8 cellular contexts compared by ENCODE assay signal in genomic region chr14:93185333-93185688, GRCh38. TPM values are rescaled to one million over a fixed set of nuclear protein-coding genes. Genes with fewer than 3 reads are reported as not detected.
DNase-seq lines count a peak whose midpoint lies in the region; ATAC-seq, FAIRE-seq and TF ChIP-seq lines count a peak whose summit lies in the region.

No MANE protein-coding gene starts in this region.

- H3K4me1 ChIP-seq in DOHH2 (ENCODE audit: control insufficient read depth, low read length) (peaks cover 44% of the 10 kb centered on the region), body of pancreas (peaks cover 29% of the 10 kb centered on the region), uterus (no peaks in the 10 kb centered on the region)

- H3K36me3 ChIP-seq in DOHH2 (ENCODE audit: control insufficient read depth, low read length) (peaks cover 55% of the 10 kb centered on the region), body of pancreas (replicated peaks in 1 of 2; ENCODE audit: insufficient read depth in 1 of 2, low read depth in 2 of 2) (no peaks in the 10 kb centered on the region), uterus (no peaks in the 10 kb centered on the region)

- no peaks in the 10 kb centered on the region for H3K9me3 Mint-ChIP-seq in memory B cell

- H3F3A ChIP-seq in DOHH2 (ENCODE audit: control insufficient read depth, insufficient read depth), result peaks cover 17% of the 10 kb centered on the region

- H3K4me3 ChIP-seq in DOHH2 (ENCODE audit: low read length), result peak overlapping the region; percentile 100
- peak overlapping the region; percentile 22 to 31 for H3K4me3 ChIP-seq in body of pancreas
- peak overlapping the region; percentile 70 to 95 for H3K4me3 ChIP-seq in uterus

- no peak for FAIRE-seq in urothelium cell line (lab: Jason Lieb, UNC)

- no peaks in the 10 kb centered on the region for H3K9me3 ChIP-seq in DOHH2 (ENCODE audit: control insufficient read depth, insufficient read depth, low read length)
- no peaks in the 10 kb centered on the region for H3K9me3 ChIP-seq in body of pancreas
- H3K9me3 ChIP-seq in uterus, result no peaks in the 10 kb centered on the region

- 0 to 1% methylated on average over 11 of the region's 11 CpGs for WGBS in body of pancreas, 2 donors

- H3K4me1 Mint-ChIP-seq in memory B cell, result peaks cover 26% of the 10 kb centered on the region

- peak overlapping the region; percentile 96 for H3K4me3 Mint-ChIP-seq in memory B cell

- H4K20me1 ChIP-seq in DOHH2 (ENCODE audit: control insufficient read depth, insufficient read depth, low read depth, low read length), result peaks cover 11% of the 10 kb centered on the region

- H3K79me2 ChIP-seq in DOHH2 (ENCODE audit: control insufficient read depth, low read length), result peaks cover 58% of the 10 kb centered on the region

- TF ChIP-seq CTCF in DOHH2 (IDR thresholded peaks at IDR 0.05; ENCODE audit: low read depth, low read length, poor library complexity, severe bottlenecking) (no peak), body of pancreas (IDR thresholded peaks at IDR 0.05) (no peak), uterus (IDR thresholded peaks at IDR 0.05) (no peak)

- H3K27me3 ChIP-seq in DOHH2 (ENCODE audit: control insufficient read depth, low read length) (no peaks in the 10 kb centered on the region), body of pancreas (no peaks in the 10 kb centered on the region), uterus (no peaks in the 10 kb centered on the region)

- H3K27ac ChIP-seq in DOHH2 (ENCODE audit: low read depth, low read length) (peak overlapping the region; percentile 81), body of pancreas (peak overlapping the region; percentile 94 to 98 (median 96)), uterus (peak overlapping the region; percentile 88)

- no peaks in the 10 kb centered on the region for H3K27me3 Mint-ChIP-seq in memory B cell

- no peak for TF ChIP-seq POLR2A in body of pancreas (IDR thresholded peaks at IDR 0.05)
- no peak for TF ChIP-seq POLR2A in uterus (IDR thresholded peaks at IDR 0.05)

- peak overlapping the region; percentile 94 for H3K27ac Mint-ChIP-seq in memory B cell

- peak overlapping the region; percentile 96 for H3K4me2 ChIP-seq in DOHH2 (ENCODE audit: low read length)

- ATAC-seq in HG03354 (IDR thresholded peaks at IDR 0.05; ENCODE audit: poor library complexity, severe bottlenecking, unreplicated experiment) (peak; percentile 5), body of pancreas (no peak), memory B cell (ENCODE audit: low read depth) (peak; percentile 1)

- peaks cover 9% of the 10 kb centered on the region for H3K36me3 Mint-ChIP-seq in memory B cell

- no peaks in the 10 kb centered on the region for H3K9me2 ChIP-seq in DOHH2 (replicated peaks; ENCODE audit: control insufficient read depth, low read length)

- DNase-seq in body of pancreas (no peak), memory B cell (ENCODE audit: low spot score in 2 of 2) (no peak), uterus (no peak), urothelium cell line (ENCODE audit: low spot score) (no peak), AG08396 (ENCODE audit: low spot score) (no peak), medulla oblongata (ENCODE audit: extremely low spot score) (no peak)

- intact Hi-C loops in body of pancreas (cut with DNase I), result no loop called here
- intact Hi-C loops in uterus (cut with DNase I; ENCODE audit: low total_unique reads), result no loop called here

RNA-seq across cellular contexts. Expression of gene LYSET, which starts 0.2 kb away (rescaled TPM):
- total RNA-seq in body of pancreas (1 to 10 TPM in 1 of 2 donors, under 1 TPM in 1; 0.66 to 5.4 TPM), uterus (10 to 100 TPM in 2 of 4 donors, 1 to 10 TPM in 1, under 1 TPM in 1; 0.51 to 21.8 (median 14.4) TPM)

RNA-seq across cellular contexts. Expression of gene MOAP1, which starts 0.6 kb away (rescaled TPM):
- total RNA-seq in body of pancreas (10 to 100 TPM; 10.2 to 17.9 TPM), uterus (10 to 100 TPM; 14.6 to 37.1 (median 20.4) TPM)

RNA-seq across cellular contexts. Expression of gene GON7, which starts 21.6 kb away (rescaled TPM):
- total RNA-seq in body of pancreas (10 to 100 TPM in 1 of 2 donors, 1 to 10 TPM in 1; 6.5 to 11.2 TPM), uterus (10 to 100 TPM in 2 of 4 donors, 1 to 10 TPM in 1, under 1 TPM in 1; 0.51 to 16.7 (median 11.8) TPM)

RNA-seq across cellular contexts. Expression of gene UBR7, which starts 21.7 kb away (rescaled TPM):
- total RNA-seq in body of pancreas, result 10 to 100 TPM in 1 of 2 donors, 1 to 10 TPM in 1; 4.9 to 17.4 TPM
- 10 to 100 TPM; 15.6 to 55.2 (median 33.1) TPM for total RNA-seq in uterus

Comparison
In these comparisons a context has a peak if more than half of its experiments do, and no peak if none do; other contexts are left out.
1. H3K4me3 ChIP-seq: peak in every context shown above with its lines; median percentile 100 in DOHH2; 82 in uterus; 26 in body of pancreas.